In the genomic region with DNA sequence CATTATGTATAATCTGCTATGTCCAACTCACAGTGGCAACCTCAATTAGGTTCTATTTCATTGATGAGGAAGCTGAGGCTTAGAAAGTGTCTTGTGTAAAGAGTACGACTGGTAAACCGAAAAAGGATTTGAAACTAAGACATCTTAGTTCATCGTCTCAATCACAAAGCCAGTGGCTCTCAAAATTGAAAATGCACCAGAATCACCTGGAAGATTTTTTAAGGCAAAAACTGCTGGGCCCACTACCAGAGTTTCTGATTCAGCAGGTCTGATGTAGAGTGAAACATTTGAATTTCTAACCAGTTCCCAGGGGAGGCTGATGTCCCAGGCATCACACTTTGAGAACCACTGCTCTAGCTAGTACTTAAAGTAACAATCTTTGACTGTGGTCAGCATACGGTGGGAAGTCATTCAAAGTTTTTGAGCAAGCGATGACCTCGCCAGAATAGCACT, we compare ENCODE assay signal across 1 cellular context.
TF ChIP-seq lines count a peak whose summit lies in the region.

No MANE protein-coding gene starts in this region.

TF ChIP-seq in SK-N-SH treated with all-trans-retinoic acid at 6 μM for 48 hours, 23 proteins besides CTCF, POLR2A, EP300 and RAD21 (continued from another document):
- TF ChIP-seq PATZ1 (CRISPR knock-in tag; IDR thresholded peaks at IDR 0.05; ENCODE audit: borderline replicate concordance) = no peak
- TF ChIP-seq ZNF8 (CRISPR knock-in tag; IDR thresholded peaks at IDR 0.05) = no peak
- TF ChIP-seq ZNF565 (CRISPR knock-in tag; conservative IDR thresholded peaks at IDR 0.05; ENCODE audit: low read depth) = no peak
- TF ChIP-seq ESRRG (CRISPR knock-in tag; IDR thresholded peaks at IDR 0.05) = no peak
- no peak for TF ChIP-seq ISL1 (CRISPR knock-in tag; IDR thresholded peaks at IDR 0.05)
